In genomic region chr3:38465588-38466154, GRCh38 we compare ENCODE assay signal across 19 cellular contexts. TPM values are rescaled to one million over a fixed set of nuclear protein-coding genes. Genes with fewer than 3 reads are reported as not detected.
DNase-seq lines count a peak whose midpoint lies in the region; ATAC-seq, FAIRE-seq and TF ChIP-seq lines count a peak whose summit lies in the region.
"Had no signal": no experiment of that assay in that cellular context is flagged by ENCODE, and none has a peak within 500 bp of the region (broad histone marks: within the 10 kb centered on the region; RNA-seq: fewer than 3 reads in every experiment).

No MANE protein-coding gene starts in this region.

- DNase-seq in WTC11 (ENCODE audit: low spot score) (no peak), HT-29 (ENCODE audit: low spot score) (no peak), anterior cingulate cortex (lab: John Stamatoyannopoulos, UW) (no peak)
- DNase-seq in stimulated activated CD4-positive, alpha-beta T cell treated with anti-CD3 and anti-CD28 coated beads, Interleukin-4, amount 100 ng/mL, for 1 hour, result no peak
- DNase-seq: Caco-2; CD4-positive, CD25-positive, alpha-beta regulatory T cell; CD8-positive, alpha-beta T cell; DMS153; DND-41; GM23248; H7; HCEC 1CT had no signal

- no peak for ATAC-seq in WTC11
- ATAC-seq: CD8-positive, alpha-beta T cell had no signal

- peaks cover 7 to 28% (median 8%) of the 10 kb centered on the region in 3 donors for H3K9me3 Mint-ChIP-seq in IgD-negative memory B cell
- peaks cover 42% of the 10 kb centered on the region for H3K9me3 Mint-ChIP-seq in WTC11

- TF ChIP-seq CTCF in WTC11 (IDR thresholded peaks at IDR 0.05), result no peak

- H3K4me1 Mint-ChIP-seq in IgD-negative memory B cell, result no peaks in the 10 kb centered on the region
- peaks cover 1% of the 10 kb centered on the region for H3K4me1 Mint-ChIP-seq in WTC11
- H3K4me1 Mint-ChIP-seq: B cell had no signal

- FAIRE-seq in islet of Langerhans (lab: Jason Lieb, UNC), result peak; percentile 17
- FAIRE-seq: G401.6, GM12892, GM19239, H1 had no signal

- POLR2A ChIA-PET in WTC11 (lab: Charles Lee), result no interaction called here

- H3K27ac Mint-ChIP-seq in IgD-negative memory B cell, result peak overlapping the region in 2 of 3 donors; percentile 14 to 78
- no peak overlapping the region for H3K27ac Mint-ChIP-seq in WTC11
- H3K27ac Mint-ChIP-seq: B cell; CD4-positive, CD25-positive, alpha-beta regulatory T cell; CD8-positive, alpha-beta T cell had no signal

- CTCF ChIA-PET in WTC11 (lab: Charles Lee), result no interaction called here

- no peak overlapping the region for H3K4me3 Mint-ChIP-seq in IgD-negative memory B cell
- no peak overlapping the region for H3K4me3 Mint-ChIP-seq in WTC11
- H3K4me3 Mint-ChIP-seq: B cell; CD4-positive, CD25-positive, alpha-beta regulatory T cell; CD8-positive, alpha-beta T cell had no signal

- H3K36me3 Mint-ChIP-seq in IgD-negative memory B cell (peaks cover 2% of the 10 kb centered on the region), WTC11 (peaks cover 41% of the 10 kb centered on the region)

- H3K27me3 Mint-ChIP-seq in IgD-negative memory B cell, result no peaks in the 10 kb centered on the region
- H3K27me3 Mint-ChIP-seq in WTC11 (ENCODE audit: low read depth), result no peaks in the 10 kb centered on the region
- H3K27me3 Mint-ChIP-seq: B cell; CD4-positive, CD25-positive, alpha-beta regulatory T cell had no signal

TF ChIP-seq in WTC11, 78 proteins besides CTCF, POLR2A, EP300 and RAD21:
- TF ChIP-seq ZBTB43 (CRISPR knock-in tag; IDR thresholded peaks at IDR 0.05), result no peak
- no peak for TF ChIP-seq E2F5 (CRISPR knock-in tag; IDR thresholded peaks at IDR 0.05)
- TF ChIP-seq CBFB (CRISPR knock-in tag; IDR thresholded peaks at IDR 0.05; ENCODE audit: low read depth), result no peak
- peak; percentile 80 for TF ChIP-seq ZNF317 (CRISPR knock-in tag; IDR thresholded peaks at IDR 0.05; ENCODE audit: borderline replicate concordance, low read depth)

RNA-seq across cellular contexts. Expression of gene ACVR2B, which starts 12.0 kb away (rescaled TPM):
- polyA plus RNA-seq in IgD-negative memory B cell, result not detected
- 104 to 117 TPM (median 112 TPM) in 3 replicates for total RNA-seq in WTC11 (2021)
- total RNA-seq in HT-29 (2014; rRNA removed; shearing (Covaris generic)), result 3.0 and 5.2 TPM in 2 replicates

RNA-seq across cellular contexts. Expression of gene EXOG, which starts 30.5 kb away (rescaled TPM):
- 13.6 TPM for polyA plus RNA-seq in IgD-negative memory B cell
- 12.2 to 13.7 TPM (median 12.9 TPM) in 3 replicates for total RNA-seq in WTC11 (2021)
- 1.6 and 5.1 TPM in 2 replicates for total RNA-seq in HT-29 (2014; rRNA removed; shearing (Covaris generic))

Comparison
In these comparisons a context has a peak if more than half of its experiments do, and no peak if none do; other contexts are left out.
1. RNA of gene ACVR2B, which starts 12.0 kb away (total RNA-seq): 104 to 117 TPM in WTC11; 3.0 to 5.2 TPM in HT-29; every median in the first group is over 10 times any median in the second.